ENCODE assay signal across 33 cellular contexts in the genomic region with DNA sequence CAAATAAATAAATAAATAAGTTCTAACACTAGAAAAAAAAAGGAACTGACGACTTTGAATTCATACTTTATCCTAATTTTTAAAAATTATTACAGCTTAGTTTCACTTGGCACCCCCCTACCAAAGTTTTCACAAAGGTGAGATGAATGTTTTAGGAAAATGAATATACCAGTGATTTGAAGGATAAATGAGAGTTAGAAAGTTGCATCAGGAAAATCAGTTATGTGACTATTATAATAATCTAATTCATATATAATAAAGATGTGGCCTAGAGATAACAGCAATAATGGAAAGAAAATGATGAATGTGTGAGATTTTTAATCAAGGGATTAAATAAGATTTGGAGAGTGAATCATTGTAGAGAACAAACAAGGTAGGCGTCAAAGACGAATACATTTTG.
DNase-seq lines count a peak whose midpoint lies in the region; ATAC-seq, FAIRE-seq and TF ChIP-seq lines count a peak whose summit lies in the region.
"Had no signal": no experiment of that assay in that cellular context is flagged by ENCODE, and none has a peak within 500 bp of the region (broad histone marks: within the 10 kb centered on the region; RNA-seq: fewer than 3 reads in every experiment).

No MANE protein-coding gene starts in this region.

- TF ChIP-seq CTCF in HEK293 (tag by site-specific recombination; IDR thresholded peaks at IDR 0.05), result no peak

- H3K36me3 ChIP-seq in HEK293 (ENCODE audit: control insufficient read depth in 2 of 2, insufficient read depth in 1 of 2, low read length in 2 of 2), result no peaks in the 10 kb centered on the region
- H3K36me3 ChIP-seq: BE2C; BLaER1; BLaER1 treated with 17β-estradiol and CSF1 and Interleukin-3, amounts not matched to agents 10 nM and 100 nM had no signal

- no peak overlapping the region for H3K4me3 Mint-ChIP-seq in stimulated activated effector memory CD8-positive, alpha-beta T cell treated with anti-CD3 and anti-CD28 coated beads, Interleukin-12 subunit alpha, Interleukin-12 subunit beta, amount 100 ng/mL, for 72 hours
- H3K4me3 Mint-ChIP-seq: B cell; CD14-positive monocyte; CD4-positive, alpha-beta memory T cell; CD4-positive, alpha-beta T cell; CD4-positive, CD25-positive, alpha-beta regulatory T cell; CD8-positive, alpha-beta memory T cell; CD8-positive, alpha-beta T cell had no signal

- no peaks in the 10 kb centered on the region for H3K4me1 ChIP-seq in HEK293 (ENCODE audit: control insufficient read depth, insufficient read depth, low read length)
- H3K4me1 ChIP-seq: A549, BE2C, BLaER1, Caco-2 had no signal

- no peak overlapping the region for H3K27ac ChIP-seq in HEK293 (ENCODE audit: extremely low read depth, low read depth, low read length)
- H3K27ac ChIP-seq: 22Rv1, A549, BLaER1, C4-2B had no signal

- peak overlapping the region; percentile 16 for H3K27ac Mint-ChIP-seq in stimulated activated effector memory CD8-positive, alpha-beta T cell treated with anti-CD3 and anti-CD28 coated beads, Interleukin-12 subunit alpha, Interleukin-12 subunit beta, amount 100 ng/mL, for 72 hours
- H3K27ac Mint-ChIP-seq: B cell; CD14-positive monocyte; CD4-positive, alpha-beta memory T cell; CD4-positive, alpha-beta T cell; CD4-positive, CD25-positive, alpha-beta regulatory T cell; CD8-positive, alpha-beta memory T cell; CD8-positive, alpha-beta T cell had no signal

- intact Hi-C loops in posterior vena cava (cut with DNase I), result no loop called here

- H3K9me3 ChIP-seq in HEK293 (ENCODE audit: control insufficient read depth, insufficient read depth, low read depth, low read length), result no peaks in the 10 kb centered on the region
- H3K9me3 ChIP-seq: A549, BE2C, Caco-2 had no signal

- DNase-seq in stimulated activated effector memory CD8-positive, alpha-beta T cell treated with anti-CD3 and anti-CD28 coated beads, Interleukin-12 subunit alpha, Interleukin-12 subunit beta, amount 100 ng/mL, for 72 hours (ENCODE audit: low spot score in 2 of 2), result no peak
- DNase-seq in posterior vena cava (ENCODE audit: low spot score), result no peak
- DNase-seq in GM12892 (ENCODE audit: insufficient read length), result no peak
- DNase-seq: 8988T; ACHN; AML-193; BE2C; C1 segment of cervical spinal cord; Caco-2; Calu3; CD4-positive, alpha-beta memory T cell; CD4-positive, alpha-beta T cell; CD4-positive, CD25-positive, alpha-beta regulatory T cell; CD8-positive, alpha-beta memory T cell; CD8-positive, alpha-beta T cell; COR-L47; DMS 273 treated with DMSO at 0.1 percent for 48 hours; DMS153; DMS53; DMS79; DMS79 treated with DMSO at 0.1 percent for 48 hours; DND-41; EL had no signal

- POLR2A ChIA-PET in HEK293 (lab: Yijun Ruan, JAX), result no interaction called here

- TF ChIP-seq POLR2A in GM12892 (IDR thresholded peaks at IDR 0.05; ENCODE audit: low read depth, low read length), result no peak

- H3K36me3 Mint-ChIP-seq in stimulated activated effector memory CD8-positive, alpha-beta T cell treated with anti-CD3 and anti-CD28 coated beads, Interleukin-12 subunit alpha, Interleukin-12 subunit beta, amount 100 ng/mL, for 72 hours, result no peaks in the 10 kb centered on the region
- H3K36me3 Mint-ChIP-seq: CD14-positive monocyte; CD4-positive, alpha-beta memory T cell; CD4-positive, CD25-positive, alpha-beta regulatory T cell; CD8-positive, alpha-beta T cell had no signal

- CTCF ChIA-PET in HEK293 (lab: Yijun Ruan, JAX), result no interaction called here

- no peak overlapping the region for H3K4me3 ChIP-seq in HEK293 (ENCODE audit: low read depth, low read length)
- H3K4me3 ChIP-seq: A549; BLaER1; BLaER1 treated with 17β-estradiol and CSF1 and Interleukin-3, amounts not matched to agents 10 nM and 100 nM had no signal

- H3K4me1 Mint-ChIP-seq in stimulated activated effector memory CD8-positive, alpha-beta T cell treated with anti-CD3 and anti-CD28 coated beads, Interleukin-12 subunit alpha, Interleukin-12 subunit beta, amount 100 ng/mL, for 72 hours, result peaks cover 8% of the 10 kb centered on the region

- FAIRE-seq in GM12892 (lab: Jason Lieb, UNC), result no peak
- FAIRE-seq: A204.1, A549, D721Med had no signal

- no peak for ATAC-seq in stimulated activated effector memory CD8-positive, alpha-beta T cell treated with anti-CD3 and anti-CD28 coated beads, Interleukin-12 subunit alpha, Interleukin-12 subunit beta, amount 100 ng/mL, for 72 hours
- ATAC-seq: A549; CD8-positive, alpha-beta T cell had no signal

- H3K9me3 Mint-ChIP-seq in stimulated activated effector memory CD8-positive, alpha-beta T cell treated with anti-CD3 and anti-CD28 coated beads, Interleukin-12 subunit alpha, Interleukin-12 subunit beta, amount 100 ng/mL, for 72 hours, result peaks cover under 1% of the 10 kb centered on the region
- H3K9me3 Mint-ChIP-seq: CD4-positive, alpha-beta memory T cell; CD4-positive, alpha-beta T cell; CD8-positive, alpha-beta memory T cell; CD8-positive, alpha-beta T cell had no signal

TF ChIP-seq in HEK293, 187 proteins besides CTCF, POLR2A, EP300 and RAD21:
- no peak for TF ChIP-seq EGR2 (tag by site-specific recombination; IDR thresholded peaks at IDR 0.05; ENCODE audit: low read depth)
- peak; percentile 97 for TF ChIP-seq ZNF184 (tag by site-specific recombination; IDR thresholded peaks at IDR 0.05)
